Comparison of ENCODE assay signal across 17 cellular contexts in genomic region chr6:155523821-155524238, GRCh38.
DNase-seq lines count a peak whose midpoint lies in the region; ATAC-seq and TF ChIP-seq lines count a peak whose summit lies in the region.
"Had no signal": no experiment of that assay in that cellular context is flagged by ENCODE, and none has a peak within 500 bp of the region (broad histone marks: within the 10 kb centered on the region; RNA-seq: fewer than 3 reads in every experiment).

No MANE protein-coding gene starts in this region.

- H3K9me3 ChIP-seq in HCT116 (ENCODE audit: control insufficient read depth in 1 of 2, insufficient read depth in 1 of 2, low read depth in 1 of 2, low read length in 2 of 2) (no peaks in the 10 kb centered on the region), iPS DF 6.9 (ENCODE audit: control insufficient read depth, insufficient read depth, low read length) (no peaks in the 10 kb centered on the region), ovary (no peaks in the 10 kb centered on the region)
- H3K9me3 ChIP-seq: thyroid gland had no signal

- H3K27ac Mint-ChIP-seq in activated naive CD8-positive, alpha-beta T cell: peak overlapping the region; percentile 79

- no peak for ATAC-seq in HCT116
- ATAC-seq: left lobe of liver had no signal

- no peak overlapping the region for H3K4me2 ChIP-seq in HCT116 (ENCODE audit: low read length)
- H3K4me2 ChIP-seq: PC-9, smooth muscle cell had no signal

- H3K9me2 ChIP-seq in HCT116 (ENCODE audit: insufficient read depth): 0 out of 2 replicates have a peak, but pooled peaks cover 3% of the 10 kb centered on the region

- no peaks in the 10 kb centered on the region for H3K27me3 ChIP-seq in HCT116 (ENCODE audit: insufficient read depth, low read length)
- no peaks in the 10 kb centered on the region for H3K27me3 ChIP-seq in iPS DF 6.9 (ENCODE audit: control insufficient read depth, insufficient read depth, low read length)
- no peaks in the 10 kb centered on the region for H3K27me3 ChIP-seq in ovary
- H3K27me3 ChIP-seq: thyroid gland had no signal

- peak in 2 of 3 experiments; percentile 19 to 45 for DNase-seq in NCI-H1417 (lab: John Stamatoyannopoulos, UW)
- DNase-seq in NCI-H1417 treated with DMSO at 0.1 percent for 48 hours (lab: John Stamatoyannopoulos, UW): no peak
- DNase-seq in HCT116 (ENCODE audit: low read depth, low spot score): no peak
- DNase-seq in iPS DF 6.9 (ENCODE audit: low read depth, low spot score): peak; percentile 31
- DNase-seq in ovary: no peak
- no peak for DNase-seq in NCI-H82 treated with DMSO at 0.1 percent for 48 hours (lab: John Stamatoyannopoulos, UW; ENCODE audit: unreplicated experiment)
- no peak for DNase-seq in activated CD4-positive, alpha-beta T cell treated with anti-CD3 and anti-CD28 coated beads, Interleukin-2, amount 50 U/mL, for 4 hours
- DNase-seq: activated CD4-positive, alpha-beta T cell treated with anti-CD3 and anti-CD28 coated beads, Interleukin-2, amount 50 U/mL, for 1 hour; dorsolateral prefrontal cortex; Kasumi-1; NCI-H2029 treated with DMSO at 0.1 percent for 48 hours; PC-9; thyroid gland had no signal

- no peak for TF ChIP-seq EP300 in ovary (IDR thresholded peaks at IDR 0.05)

- no peaks in the 10 kb centered on the region for H3K79me2 ChIP-seq in HCT116 (ENCODE audit: insufficient read depth, low read length)

- no peak overlapping the region for H3K27ac ChIP-seq in HCT116 (ENCODE audit: low read depth, low read length)
- H3K27ac ChIP-seq in iPS DF 6.9 (ENCODE audit: low read length): no peak overlapping the region
- no peak overlapping the region for H3K27ac ChIP-seq in ovary
- H3K27ac ChIP-seq: 22Rv1, dorsolateral prefrontal cortex, PC-9, thyroid gland had no signal

- no peak overlapping the region for H3K9ac ChIP-seq in HCT116 (ENCODE audit: low read length)

- H3K36me3 Mint-ChIP-seq in activated naive CD8-positive, alpha-beta T cell: no peaks in the 10 kb centered on the region

- RAD21 ChIA-PET in HCT116 (lab: Charles Lee; ENCODE audit: low non-redundant PET in 1 of 2, low total read pairs in 2 of 2, uncharacterized antibody in 2 of 2, unreplicated experiment in 2 of 2): no interaction called here

- no peak for TF ChIP-seq RAD21 in HCT116 (IDR thresholded peaks at IDR 0.05; ENCODE audit: low read depth)

- H3K4me1 Mint-ChIP-seq in activated naive CD8-positive, alpha-beta T cell (ENCODE audit: low read depth): peaks cover 14% of the 10 kb centered on the region

- peak overlapping the region; percentile 19 for H2AFZ ChIP-seq in HCT116 (ENCODE audit: low read depth, low read length, poor library complexity, severe bottlenecking)
- H2AFZ ChIP-seq: PC-9 had no signal

- CTCF ChIA-PET in HCT116 (lab: Charles Lee): no interaction called here

- TF ChIP-seq CTCF in HCT116 (IDR thresholded peaks at IDR 0.05 in 2 of 3, conservative IDR thresholded peaks at IDR 0.05 in 1 of 3; ENCODE audit: borderline replicate concordance in 1 of 3, insufficient read depth in 1 of 3, low read depth in 2 of 3, low read length in 2 of 3) (no peak), ovary (IDR thresholded peaks at IDR 0.05) (no peak)

- no peaks in the 10 kb centered on the region for H4K20me1 ChIP-seq in HCT116 (ENCODE audit: insufficient read depth)

- H3K4me3 ChIP-seq in HCT116 (replicated peaks in 1 of 2; ENCODE audit: low read depth in 1 of 2, low read length in 2 of 2): no peak overlapping the region
- H3K4me3 ChIP-seq in iPS DF 6.9 (ENCODE audit: low read length): no peak overlapping the region
- no peak overlapping the region for H3K4me3 ChIP-seq in ovary
- H3K4me3 ChIP-seq: dorsolateral prefrontal cortex, PC-9, smooth muscle cell, thyroid gland had no signal

- no TSS peak for BruUV-seq in HCT116 (replicated peaks; lab: Mats Ljungman, UMichigan)

- TF ChIP-seq POLR2A in HCT116 (IDR thresholded peaks at IDR 0.05; ENCODE audit: borderline replicate concordance, extremely low read depth, insufficient read depth, insufficient read length): no peak
- no peak for TF ChIP-seq POLR2A in ovary (IDR thresholded peaks at IDR 0.05)

- no peaks in the 10 kb centered on the region for H3K9me3 Mint-ChIP-seq in activated naive CD8-positive, alpha-beta T cell (ENCODE audit: low read depth)

- H3K4me3 Mint-ChIP-seq in activated naive CD8-positive, alpha-beta T cell: no peak overlapping the region

- intact Hi-C loops in HCT116 (cut with micrococcal nuclease) (loop anchor here (10.0 kb wide), 1 partner anchor 589 kb away; no protein-coding TSS in a partner anchor), ovary (cut with DNase I) (loop anchor here in 1 of 4 donors (10.0 kb wide), 1 partner anchor 1561 kb away; no protein-coding TSS in a partner anchor)

- H3K36me3 ChIP-seq in HCT116 (ENCODE audit: control insufficient read depth in 1 of 2, insufficient read depth in 2 of 2, low read length in 2 of 2) (no peaks in the 10 kb centered on the region), iPS DF 6.9 (ENCODE audit: control insufficient read depth, insufficient read depth, low read length) (no peaks in the 10 kb centered on the region), ovary (no peaks in the 10 kb centered on the region)
- H3K36me3 ChIP-seq: thyroid gland had no signal

- POLR2A ChIA-PET in HCT116 (lab: Charles Lee): no interaction called here

- no peaks in the 10 kb centered on the region for H3K27me3 Mint-ChIP-seq in activated naive CD8-positive, alpha-beta T cell

- WGBS in iPS DF 6.9 (ENCODE audit: insufficient coverage, insufficient read length): no CpG with 5 or more reads among the region's 7 CpGs
- 60 to 61% (median 61%) methylated on average over 7 of the region's 7 CpGs for WGBS in ovary, 3 donors

- peaks cover 0 to 1% of the 10 kb centered on the region in 2 experiments; a peak in 2 of 4 replicates for H3K4me1 ChIP-seq in HCT116 (ENCODE audit: control insufficient read depth in 1 of 2, insufficient read depth in 2 of 2, low read length in 2 of 2)
- H3K4me1 ChIP-seq in iPS DF 6.9 (ENCODE audit: control insufficient read depth, insufficient read depth, low read length): no peaks in the 10 kb centered on the region
- H3K4me1 ChIP-seq in ovary (ENCODE audit: insufficient read depth): no peaks in the 10 kb centered on the region
- H3K4me1 ChIP-seq: thyroid gland had no signal

TF ChIP-seq in HCT116, 20 proteins besides CTCF, POLR2A, EP300 and RAD21:
- TF ChIP-seq FOSL1 (IDR thresholded peaks at IDR 0.05; ENCODE audit: low read depth) (peak; percentile 6; the same call in 1 of the 2 replicates), CBX3 (IDR thresholded peaks at IDR 0.05; ENCODE audit: low read depth) (no peak)

Comparison
In these comparisons a context has a peak if more than half of its experiments do, and no peak if none do; other contexts are left out.
1. DNase-seq: peak in NCI-H1417 (2 of 3) and iPS DF 6.9 (single experiment); none in NCI-H1417 treated with DMSO at 0.1 percent for 48 hours (single experiment), HCT116 (single experiment), ovary (0 of 5), NCI-H82 treated with DMSO at 0.1 percent for 48 hours (single experiment) and activated CD4-positive, alpha-beta T cell treated with anti-CD3 and anti-CD28 coated beads, Interleukin-2, amount 50 U/mL, for 4 hours (0 of 2).